ENCODE assay signal across 24 cellular contexts in genomic region chr11:21865541-21865940, GRCh38.
"Had no signal": no experiment of that assay in that cellular context is flagged by ENCODE, and none has a peak within 500 bp of the region (broad histone marks: within the 10 kb centered on the region; RNA-seq: fewer than 3 reads in every experiment).

No MANE protein-coding gene starts in this region.

- H3K4me1 Mint-ChIP-seq: immature natural killer cell, naive B cell had no signal

- H3K4me3 Mint-ChIP-seq: dendritic cell treated with granulocyte-macrophage colony-stimulating factor and Interleukin-4, amounts not matched to agents 40 ng/mL and 50 ng/mL, for 4 days; effector memory CD8-positive, alpha-beta T cell; endodermal cell; immature natural killer cell; mesothelial cell of epicardium; naive B cell had no signal

- DNase-seq: colonic mucosa; cortex of kidney; effector CD8-positive, alpha-beta T cell; effector memory CD8-positive, alpha-beta T cell; endodermal cell; erythroblast; esophagus squamous epithelium; foreskin fibroblast; foreskin melanocyte; gastrocnemius medialis; heart left ventricle; hypothalamus; immature natural killer cell; islet precursor cell; kidney; kidney glomerular epithelial cell; left colon; left ventricle myocardium inferior; lower lobe of right lung; mesenchymal stem cell; mucosa of descending colon; naive B cell had no signal

- H3K27me3 Mint-ChIP-seq: dendritic cell treated with granulocyte-macrophage colony-stimulating factor and Interleukin-4, amounts not matched to agents 40 ng/mL and 50 ng/mL, for 4 days; effector memory CD8-positive, alpha-beta T cell; naive B cell had no signal

- H3K9me3 Mint-ChIP-seq: dendritic cell treated with granulocyte-macrophage colony-stimulating factor and Interleukin-4, amounts not matched to agents 40 ng/mL and 50 ng/mL, for 4 days; effector memory CD8-positive, alpha-beta T cell; endodermal cell; mesothelial cell of epicardium had no signal

- H3K27ac Mint-ChIP-seq: dendritic cell treated with granulocyte-macrophage colony-stimulating factor and Interleukin-4, amounts not matched to agents 40 ng/mL and 50 ng/mL, for 4 days; effector memory CD8-positive, alpha-beta T cell; endodermal cell; immature natural killer cell; mesothelial cell of epicardium; naive B cell had no signal

- H3K36me3 Mint-ChIP-seq: immature natural killer cell, mesothelial cell of epicardium, naive B cell had no signal
